Comparison of ENCODE assay signal across 20 cellular contexts in the genomic region with DNA sequence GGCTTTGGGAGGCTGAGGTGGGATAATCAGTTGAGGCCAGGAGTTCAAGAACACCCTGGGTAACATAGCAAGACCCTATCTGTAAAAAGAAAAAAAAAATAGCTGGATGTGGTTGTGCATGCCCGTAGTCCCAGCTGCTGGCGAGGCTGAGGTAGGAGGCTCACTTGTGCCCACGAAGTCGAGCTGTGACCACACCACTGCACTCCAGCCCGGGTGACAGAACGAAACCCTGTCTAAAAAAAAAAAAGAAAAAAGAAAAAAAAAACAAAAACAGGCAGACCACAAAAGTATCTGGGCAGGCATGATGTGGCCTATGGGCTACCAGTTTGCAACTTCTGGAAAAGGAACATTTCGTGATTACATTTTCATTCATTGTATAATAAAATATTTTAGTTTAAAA. TPM values are rescaled to one million over a fixed set of nuclear protein-coding genes. Genes with fewer than 3 reads are reported as not detected.
DNase-seq lines count a peak whose midpoint lies in the region; ATAC-seq and TF ChIP-seq lines count a peak whose summit lies in the region.
"Had no signal": no experiment of that assay in that cellular context is flagged by ENCODE, and none has a peak within 500 bp of the region (broad histone marks: within the 10 kb centered on the region; RNA-seq: fewer than 3 reads in every experiment).

No MANE protein-coding gene starts in this region.

- H3K27me3 Mint-ChIP-seq in CD14-positive monocyte (ENCODE audit: low read depth in 3 of 3): peaks cover 0 to 3% (median 2%) of the 10 kb centered on the region in 3 donors
- no peaks in the 10 kb centered on the region for H3K27me3 Mint-ChIP-seq in stimulated activated naive B cell treated with anti-CD40 and anti-IgM and Interleukin-4, amounts not matched to agents 10 μg/mL and 1 μg/mL and 100 μg/mL, for 72 hours

- no peaks in the 10 kb centered on the region for H4K20me1 ChIP-seq in OCI-LY1 (ENCODE audit: insufficient read depth, low read length)

- intact Hi-C loops in CD14-positive monocyte (cut with micrococcal nuclease): loop anchor here (2.0 to 10.0 kb wide), 5 partner anchors 38 to 125 kb away; a partner anchor contains a TSS
- intact Hi-C loops in left lung (cut with DNase I): no loop called here

- no peak overlapping the region for H3K4me2 ChIP-seq in OCI-LY1 (ENCODE audit: low read length)
- H3K4me2 ChIP-seq: A549 had no signal

- DNase-seq in CD14-positive monocyte (ENCODE audit: low spot score) (no peak), left lung (peak in 1 of 2 donors; percentile 59), nucleus accumbens (lab: John Stamatoyannopoulos, UW) (no peak), LoVo (ENCODE audit: low spot score) (no peak)
- no peak for DNase-seq in stimulated activated naive B cell treated with anti-CD40 and anti-IgM and Interleukin-4, amounts not matched to agents 10 μg/mL and 1 μg/mL and 100 μg/mL, for 72 hours
- no peak for DNase-seq in stimulated activated CD4-positive, alpha-beta T cell treated with anti-CD3 and anti-CD28 coated beads, Interleukin-15, amount 100 ng/mL, for 24 hours
- DNase-seq: CD4-positive, alpha-beta memory T cell; GM23248; HCEC 1CT; NCI-H1436; NCI-H2029 treated with DMSO at 0.1 percent for 48 hours; NCI-H510A; NCI-H82; Peyer's patch; Right ventricle myocardium superior had no signal

- peak overlapping the region; percentile 75 to 99 (median 90) for H3K27ac Mint-ChIP-seq in CD14-positive monocyte
- peak overlapping the region; percentile 9 for H3K27ac Mint-ChIP-seq in stimulated activated naive B cell treated with anti-CD40 and anti-IgM and Interleukin-4, amounts not matched to agents 10 μg/mL and 1 μg/mL and 100 μg/mL, for 72 hours
- H3K27ac Mint-ChIP-seq: CD4-positive, alpha-beta memory T cell; IgD-negative memory B cell had no signal

- TF ChIP-seq CTCF in CD14-positive monocyte (IDR thresholded peaks at IDR 0.05): no peak
- no peak for TF ChIP-seq CTCF in OCI-LY1 (IDR thresholded peaks at IDR 0.05; ENCODE audit: low read length)
- no peak for TF ChIP-seq CTCF in left lung (IDR thresholded peaks at IDR 0.05)

- H3K4me1 ChIP-seq in OCI-LY1 (ENCODE audit: insufficient read depth, low read length, severe bottlenecking) (peaks cover 85% of the 10 kb centered on the region), left lung (peaks cover 18 to 54% of the 10 kb centered on the region in 2 donors)
- H3K4me1 ChIP-seq: A549 had no signal

- no peaks in the 10 kb centered on the region for H3K9me2 ChIP-seq in OCI-LY1 (ENCODE audit: low read depth, low read length)

- H2AFZ ChIP-seq in OCI-LY1 (ENCODE audit: low read length): no peak overlapping the region
- H2AFZ ChIP-seq: GM23248 had no signal

- H3K4me1 Mint-ChIP-seq in CD14-positive monocyte: peaks cover 66% of the 10 kb centered on the region
- peaks cover 49 to 94% of the 10 kb centered on the region in 2 donors for H3K4me1 Mint-ChIP-seq in stimulated activated naive B cell treated with anti-CD40 and anti-IgM and Interleukin-4, amounts not matched to agents 10 μg/mL and 1 μg/mL and 100 μg/mL, for 72 hours

- peak overlapping the region in 1 of 2 donors; percentile 35 for H3K4me3 Mint-ChIP-seq in CD14-positive monocyte
- no peak overlapping the region for H3K4me3 Mint-ChIP-seq in stimulated activated naive B cell treated with anti-CD40 and anti-IgM and Interleukin-4, amounts not matched to agents 10 μg/mL and 1 μg/mL and 100 μg/mL, for 72 hours
- H3K4me3 Mint-ChIP-seq: CD4-positive, alpha-beta memory T cell; IgD-negative memory B cell had no signal

- no peaks in the 10 kb centered on the region for H3K36me3 ChIP-seq in OCI-LY1 (ENCODE audit: insufficient read depth, low read length)
- H3K36me3 ChIP-seq in left lung: no peaks in the 10 kb centered on the region
- H3K36me3 ChIP-seq: Peyer's patch had no signal

- peaks cover 0 to 1% (median 0%) of the 10 kb centered on the region in 7 donors for H3K9me3 Mint-ChIP-seq in CD14-positive monocyte
- no peaks in the 10 kb centered on the region for H3K9me3 Mint-ChIP-seq in stimulated activated naive B cell treated with anti-CD40 and anti-IgM and Interleukin-4, amounts not matched to agents 10 μg/mL and 1 μg/mL and 100 μg/mL, for 72 hours
- H3K9me3 Mint-ChIP-seq: CD4-positive, alpha-beta memory T cell; IgD-negative memory B cell had no signal

- H3F3A ChIP-seq in OCI-LY1 (ENCODE audit: insufficient read depth, low read length): 0 out of 2 replicates have a peak, but pooled peaks cover 4% of the 10 kb centered on the region

- H3K4me3 ChIP-seq in OCI-LY1 (ENCODE audit: low read depth, low read length, poor library complexity, severe bottlenecking) (no peak overlapping the region), left lung (no peak overlapping the region)
- H3K4me3 ChIP-seq: A549, GM23248, Peyer's patch, SK-N-MC had no signal

- peak overlapping the region; percentile 44 for H3K27ac ChIP-seq in OCI-LY1 (ENCODE audit: low read depth, low read length, poor library complexity, severe bottlenecking)
- peak overlapping the region; percentile 49 to 71 for H3K27ac ChIP-seq in left lung
- H3K27ac ChIP-seq: A549, GM23248, HL-60, Peyer's patch, SK-N-MC had no signal

- H3K9ac ChIP-seq in OCI-LY1 (ENCODE audit: low read length): no peak overlapping the region
- H3K9ac ChIP-seq: GM23248 had no signal

- H3K27me3 ChIP-seq in OCI-LY1 (ENCODE audit: insufficient read depth, low read length): no peaks in the 10 kb centered on the region
- no peaks in the 10 kb centered on the region for H3K27me3 ChIP-seq in left lung
- H3K27me3 ChIP-seq: Peyer's patch had no signal

- no peaks in the 10 kb centered on the region for H3K79me2 ChIP-seq in OCI-LY1 (ENCODE audit: insufficient read depth, low read length)

- ATAC-seq in left lung: no peak
- ATAC-seq in stimulated activated naive B cell treated with anti-CD40 and anti-IgM and Interleukin-4, amounts not matched to agents 10 μg/mL and 1 μg/mL and 100 μg/mL, for 72 hours (replicated peaks): no peak
- ATAC-seq: A549 had no signal

- peaks cover under 1 to 4% of the 10 kb centered on the region in 2 donors for H3K36me3 Mint-ChIP-seq in CD14-positive monocyte
- H3K36me3 Mint-ChIP-seq in stimulated activated naive B cell treated with anti-CD40 and anti-IgM and Interleukin-4, amounts not matched to agents 10 μg/mL and 1 μg/mL and 100 μg/mL, for 72 hours: no peaks in the 10 kb centered on the region
- H3K36me3 Mint-ChIP-seq: CD4-positive, alpha-beta memory T cell had no signal

- H3K9me3 ChIP-seq in OCI-LY1 (ENCODE audit: low read length) (no peaks in the 10 kb centered on the region), left lung (no peaks in the 10 kb centered on the region)
- H3K9me3 ChIP-seq: A549, Peyer's patch had no signal

RNA-seq across cellular contexts. Expression of a gene that starts 38.1 kb away (rescaled TPM):
- polyA plus RNA-seq in CD14-positive monocyte: 10 to 100 TPM; 36.6 to 76.9 TPM
- total RNA-seq in left lung: 10 to 100 TPM; 24.8 to 34.7 TPM
- total RNA-seq: GM23248 had no signal

Comparison
In these comparisons a context has a peak if more than half of its experiments do, and no peak if none do; other contexts are left out.
1. intact Hi-C loops: an anchor here in CD14-positive monocyte (2.0 to 10.0 kb wide); none called in left lung.